ENCODE assay signal across 13 cellular contexts in genomic region chr1:212500986-212501385, GRCh38.
DNase-seq lines count a peak whose midpoint lies in the region; TF ChIP-seq lines count a peak whose summit lies in the region.
"Had no signal": no experiment of that assay in that cellular context is flagged by ENCODE, and none has a peak within 500 bp of the region (broad histone marks: within the 10 kb centered on the region; RNA-seq: fewer than 3 reads in every experiment).

No MANE protein-coding gene starts in this region.

- H3K4me1 Mint-ChIP-seq in MCF 10A (ENCODE audit: insufficient read depth, unreplicated experiment) = peaks cover 15% of the 10 kb centered on the region
- H3K4me1 Mint-ChIP-seq in activated naive CD8-positive, alpha-beta T cell treated with anti-CD3 and anti-CD28 coated beads for 36 hours = no peaks in the 10 kb centered on the region

- peak; percentile 51 for DNase-seq in MCF 10A (ENCODE audit: unreplicated experiment)
- no peak for DNase-seq in breast epithelium (ENCODE audit: low spot score in 2 of 2)
- peak; percentile 45 for DNase-seq in mammary epithelial cell
- peak; percentile 20 to 40 for DNase-seq in fibroblast of lung (ENCODE audit: low read depth in 2 of 2)
- DNase-seq in sigmoid colon = no peak
- no peak for DNase-seq in GM10248 (ENCODE audit: extremely low spot score)
- no peak for DNase-seq in activated naive CD8-positive, alpha-beta T cell treated with anti-CD3 and anti-CD28 coated beads for 36 hours
- DNase-seq: CD8-positive, alpha-beta T cell; COR-L47; DND-41; GDM1 had no signal

- no peaks in the 10 kb centered on the region for H3K27me3 Mint-ChIP-seq in MCF 10A (ENCODE audit: insufficient read depth, unreplicated experiment)
- H3K27me3 Mint-ChIP-seq in activated naive CD8-positive, alpha-beta T cell treated with anti-CD3 and anti-CD28 coated beads for 36 hours = no peaks in the 10 kb centered on the region

- no peaks in the 10 kb centered on the region for H3K4me1 ChIP-seq in breast epithelium
- H3K4me1 ChIP-seq in mammary epithelial cell (ENCODE audit: insufficient read depth, low read length) = peaks cover 15% of the 10 kb centered on the region
- H3K4me1 ChIP-seq in fibroblast of lung (ENCODE audit: control insufficient read depth, extremely low read depth, insufficient read depth, low read length) = no peaks in the 10 kb centered on the region
- H3K4me1 ChIP-seq in sigmoid colon = no peaks in the 10 kb centered on the region

- H3K4me2 ChIP-seq in mammary epithelial cell (ENCODE audit: insufficient read depth, low read depth, low read length) = no peak overlapping the region
- no peak overlapping the region for H3K4me2 ChIP-seq in fibroblast of lung (ENCODE audit: extremely low read depth, insufficient read depth, low read length)

- H3K4me3 Mint-ChIP-seq in MCF 10A (ENCODE audit: unreplicated experiment) = no peak overlapping the region
- no peak overlapping the region for H3K4me3 Mint-ChIP-seq in activated naive CD8-positive, alpha-beta T cell treated with anti-CD3 and anti-CD28 coated beads for 36 hours
- H3K4me3 Mint-ChIP-seq: CD14-positive monocyte; CD8-positive, alpha-beta T cell had no signal

- H2AFZ ChIP-seq in mammary epithelial cell (ENCODE audit: low read depth, low read length) (no peak overlapping the region), fibroblast of lung (ENCODE audit: low read length) (no peak overlapping the region)

- TF ChIP-seq CTCF in MCF 10A (IDR thresholded peaks at IDR 0.05; ENCODE audit: unreplicated experiment) (no peak), breast epithelium (IDR thresholded peaks at IDR 0.05) (no peak), mammary epithelial cell (conservative IDR thresholded peaks at IDR 0.05 in 1 of 2, IDR thresholded peaks at IDR 0.05 in 1 of 2; ENCODE audit: extremely low read depth in 1 of 2, insufficient read depth in 1 of 2, low read depth in 1 of 2, low read length in 2 of 2) (no peak), fibroblast of lung (conservative IDR thresholded peaks at IDR 0.05 in 1 of 2, IDR thresholded peaks at IDR 0.05 in 1 of 2; ENCODE audit: low read depth in 1 of 2, low read length in 2 of 2) (no peak), sigmoid colon (IDR thresholded peaks at IDR 0.05) (no peak), GM10248 (IDR thresholded peaks at IDR 0.05; ENCODE audit: control extremely low read depth, extremely low read depth, low read depth, missing control alignments) (no peak)

- 53% methylated on average over 1 of the region's 1 CpG for WGBS in mammary epithelial cell (ENCODE audit: low coverage, missing lambda C conversion rate)
- 81 to 92% methylated on average over 1 of the region's 1 CpG for WGBS in sigmoid colon, 2 donors

- CTCF ChIA-PET in MCF 10A (lab: Yijun Ruan, JAX) = interaction anchor here (0.7 to 4.7 kb wide), 2 partner anchors 23 to 430 kb away, joined by 3 to 25 read pairs; no protein-coding TSS in a partner anchor
- CTCF ChIA-PET in mammary epithelial cell (lab: Charles Lee; ENCODE audit: low non-redundant PET) = no interaction called here
- CTCF ChIA-PET in GM10248 (lab: Yijun Ruan, JAX) = interaction anchor here (0.8 to 1.5 kb wide), 3 partner anchors 8 to 24 kb away, joined by 3 to 6 read pairs (median 3); no protein-coding TSS in a partner anchor

- dilution Hi-C loops in mammary epithelial cell (cut with HindIII; ENCODE audit: low sequenced_read_pairs) = no loop called here

- TF ChIP-seq EP300 in sigmoid colon (IDR thresholded peaks at IDR 0.05) = no peak

- no peak overlapping the region for H3K4me3 ChIP-seq in breast epithelium
- H3K4me3 ChIP-seq in mammary epithelial cell (replicated peaks in 1 of 3; ENCODE audit: insufficient read depth in 1 of 3, low read depth in 2 of 3, low read length in 3 of 3) = no peak overlapping the region
- H3K4me3 ChIP-seq in fibroblast of lung (replicated peaks in 1 of 4; ENCODE audit: control extremely low read depth in 1 of 4, insufficient read depth in 1 of 4, low read depth in 3 of 4, low read length in 4 of 4) = no peak overlapping the region
- H3K4me3 ChIP-seq in sigmoid colon = no peak overlapping the region

- H3K27me3 ChIP-seq in breast epithelium (no peaks in the 10 kb centered on the region), mammary epithelial cell (ENCODE audit: insufficient read depth, low read length) (no peaks in the 10 kb centered on the region), fibroblast of lung (ENCODE audit: control insufficient read depth, insufficient read depth, low read length) (peaks cover 5% of the 10 kb centered on the region), sigmoid colon (no peaks in the 10 kb centered on the region)

- H4K20me1 ChIP-seq in mammary epithelial cell (ENCODE audit: insufficient read depth, low read length) (no peaks in the 10 kb centered on the region), fibroblast of lung (ENCODE audit: control insufficient read depth, extremely low read depth, insufficient read depth, low read length) (no peaks in the 10 kb centered on the region)

- H3K9me3 Mint-ChIP-seq in MCF 10A (ENCODE audit: unreplicated experiment) = no peaks in the 10 kb centered on the region
- no peaks in the 10 kb centered on the region for H3K9me3 Mint-ChIP-seq in activated naive CD8-positive, alpha-beta T cell treated with anti-CD3 and anti-CD28 coated beads for 36 hours
- H3K9me3 Mint-ChIP-seq: CD8-positive, alpha-beta T cell had no signal

- POLR2A ChIA-PET in MCF 10A (lab: Yijun Ruan, JAX) (interaction anchor here (0.7 to 1.0 kb wide), 5 partner anchors 9 to 96 kb away, joined by 3 to 6 read pairs (median 4); no protein-coding TSS in a partner anchor), GM10248 (lab: Yijun Ruan, JAX) (no interaction called here)

- no peak for TF ChIP-seq POLR2A in breast epithelium (IDR thresholded peaks at IDR 0.05)
- TF ChIP-seq POLR2A in sigmoid colon (IDR thresholded peaks at IDR 0.05) = no peak

- in situ Hi-C loops in mammary epithelial cell (cut with MboI; ENCODE audit: low sequenced_read_pairs in 2 of 2) = no loop called here

- H3K36me3 Mint-ChIP-seq in MCF 10A (ENCODE audit: insufficient read depth, unreplicated experiment) = no peaks in the 10 kb centered on the region
- H3K36me3 Mint-ChIP-seq in activated naive CD8-positive, alpha-beta T cell treated with anti-CD3 and anti-CD28 coated beads for 36 hours = no peaks in the 10 kb centered on the region
- H3K36me3 Mint-ChIP-seq: CD14-positive monocyte; CD8-positive, alpha-beta T cell had no signal

- no peak overlapping the region for H3K27ac Mint-ChIP-seq in MCF 10A (ENCODE audit: low read depth, unreplicated experiment)
- H3K27ac Mint-ChIP-seq in activated naive CD8-positive, alpha-beta T cell treated with anti-CD3 and anti-CD28 coated beads for 36 hours = no peak overlapping the region
- H3K27ac Mint-ChIP-seq: CD8-positive, alpha-beta T cell had no signal

- BruUV-seq in MCF 10A (replicated peaks; lab: Mats Ljungman, UMichigan) = no TSS peak
- no TSS peak for BruUV-seq in mammary epithelial cell (replicated peaks; lab: Mats Ljungman, UMichigan)

- no peak overlapping the region for H3K9ac ChIP-seq in mammary epithelial cell (ENCODE audit: insufficient read depth, low read length)
- H3K9ac ChIP-seq in fibroblast of lung (ENCODE audit: insufficient read depth, low read length) = no peak overlapping the region

- H3K36me3 ChIP-seq in breast epithelium (no peaks in the 10 kb centered on the region), mammary epithelial cell (ENCODE audit: insufficient read depth, low read length) (no peaks in the 10 kb centered on the region), fibroblast of lung (ENCODE audit: control insufficient read depth, insufficient read depth, low read length) (no peaks in the 10 kb centered on the region), sigmoid colon (no peaks in the 10 kb centered on the region)

- intact Hi-C loops in MCF 10A (cut with micrococcal nuclease) (no loop called here), breast epithelium (cut with DNase I; ENCODE audit: low total_unique reads) (no loop called here), mammary epithelial cell (cut with micrococcal nuclease) (no loop called here), sigmoid colon (cut with DNase I) (no loop called here)

- H3K79me2 ChIP-seq in mammary epithelial cell (ENCODE audit: insufficient read depth, low read length) (no peaks in the 10 kb centered on the region), fibroblast of lung (ENCODE audit: control insufficient read depth, insufficient read depth, low read length) (no peaks in the 10 kb centered on the region)

- no peak overlapping the region for H3K27ac ChIP-seq in breast epithelium
- H3K27ac ChIP-seq in mammary epithelial cell (ENCODE audit: insufficient read depth, low read depth, low read length) = no peak overlapping the region
- H3K27ac ChIP-seq in fibroblast of lung (ENCODE audit: insufficient read depth, low read length) = no peak overlapping the region
- no peak overlapping the region for H3K27ac ChIP-seq in sigmoid colon
- H3K27ac ChIP-seq: 22Rv1 had no signal

- H3K9me3 ChIP-seq in breast epithelium (no peaks in the 10 kb centered on the region), mammary epithelial cell (replicated peaks; ENCODE audit: insufficient read depth, low read length) (no peaks in the 10 kb centered on the region), fibroblast of lung (ENCODE audit: control insufficient read depth, insufficient read depth, low read depth, low read length) (no peaks in the 10 kb centered on the region), sigmoid colon (no peaks in the 10 kb centered on the region)

Comparison
In these comparisons a context has a peak if more than half of its experiments do, and no peak if none do; other contexts are left out.
1. DNase-seq: peak in MCF 10A (single experiment), mammary epithelial cell (single experiment) and fibroblast of lung (2 of 2); none in breast epithelium (0 of 2), sigmoid colon (single experiment), GM10248 (single experiment) and activated naive CD8-positive, alpha-beta T cell treated with anti-CD3 and anti-CD28 coated beads for 36 hours (single experiment).